Comparison of ENCODE assay signal across 19 cellular contexts in genomic region chr4:104747635-104748034, GRCh38.
"Had no signal": no experiment of that assay in that cellular context is flagged by ENCODE, and none has a peak within 500 bp of the region (broad histone marks: within the 10 kb centered on the region; RNA-seq: fewer than 3 reads in every experiment).

No MANE protein-coding gene starts in this region.

- H3K4me3 ChIP-seq: breast epithelium, left ventricle myocardium inferior, tibial nerve, vagina had no signal

- FAIRE-seq: kidney had no signal

- H3K27ac Mint-ChIP-seq: activated CD8-positive, alpha-beta T cell treated with anti-CD3 and anti-CD28 coated beads for 36 hours; activated naive CD4-positive, alpha-beta T cell treated with anti-CD3 and anti-CD28 coated beads, Interleukin-2, amount 50 U/mL, for 24 hours; memory B cell; natural killer cell had no signal

- H3K9me3 ChIP-seq: breast epithelium, left ventricle myocardium inferior, neutrophil, tibial nerve, vagina had no signal

- H3K79me2 ChIP-seq: parathyroid adenoma had no signal

- H3K9me3 Mint-ChIP-seq: activated CD8-positive, alpha-beta T cell treated with anti-CD3 and anti-CD28 coated beads for 36 hours; activated naive CD4-positive, alpha-beta T cell treated with anti-CD3 and anti-CD28 coated beads, Interleukin-2, amount 50 U/mL, for 24 hours; activated T-cell treated with anti-CD3 and anti-CD28 coated beads, Interleukin-2, amount 50 U/mL, for 4 hours; memory B cell; natural killer cell had no signal

- H3K36me3 Mint-ChIP-seq: activated naive CD4-positive, alpha-beta T cell treated with anti-CD3 and anti-CD28 coated beads, Interleukin-2, amount 50 U/mL, for 24 hours; memory B cell; natural killer cell had no signal

- H3K27me3 ChIP-seq: breast epithelium, neutrophil, tibial nerve, vagina had no signal

- ATAC-seq: activated CD8-positive, alpha-beta T cell treated with anti-CD3 and anti-CD28 coated beads for 36 hours; activated T-cell treated with anti-CD3 and anti-CD28 coated beads, Interleukin-2, amount 50 U/mL, for 4 hours; natural killer cell had no signal

- H3K27ac ChIP-seq: breast epithelium, left ventricle myocardium inferior, neutrophil, parathyroid adenoma, tibial nerve, vagina had no signal

- H3K4me1 ChIP-seq: breast epithelium, parathyroid adenoma, tibial nerve, vagina had no signal

- H2AFZ ChIP-seq: parathyroid adenoma had no signal

- H3K9ac ChIP-seq: parathyroid adenoma had no signal

- H3K36me3 ChIP-seq: breast epithelium, left ventricle myocardium inferior, neutrophil, tibial nerve, vagina had no signal

- DNase-seq: activated CD4-positive, alpha-beta T cell treated with anti-CD3 and anti-CD28 coated beads for 48 hours; activated CD8-positive, alpha-beta T cell treated with anti-CD3 and anti-CD28 coated beads for 36 hours; activated effector memory CD4-positive, alpha-beta T cell treated with Interleukin-2 at 50 U/mL for 16 hours; activated T-cell treated with anti-CD3 and anti-CD28 coated beads, Interleukin-2, amount 50 U/mL, for 4 hours; aorta; hippocampal formation; kidney; left ventricle myocardium inferior; natural killer cell; stimulated activated CD4-positive, alpha-beta T cell treated with anti-CD3 and anti-CD28 coated beads, Interleukin-12 subunit alpha, Interleukin-12 subunit beta, amount 100 ng/mL, for 4 hours; stimulated activated CD4-positive, alpha-beta T cell treated with anti-CD3 and anti-CD28 coated beads, Interleukin-2, amount 100 ng/mL, for 48 hours; stimulated activated naive CD4-positive, alpha-beta T cell had no signal
